Comparison of ENCODE assay signal across 25 cellular contexts in the genomic region with DNA sequence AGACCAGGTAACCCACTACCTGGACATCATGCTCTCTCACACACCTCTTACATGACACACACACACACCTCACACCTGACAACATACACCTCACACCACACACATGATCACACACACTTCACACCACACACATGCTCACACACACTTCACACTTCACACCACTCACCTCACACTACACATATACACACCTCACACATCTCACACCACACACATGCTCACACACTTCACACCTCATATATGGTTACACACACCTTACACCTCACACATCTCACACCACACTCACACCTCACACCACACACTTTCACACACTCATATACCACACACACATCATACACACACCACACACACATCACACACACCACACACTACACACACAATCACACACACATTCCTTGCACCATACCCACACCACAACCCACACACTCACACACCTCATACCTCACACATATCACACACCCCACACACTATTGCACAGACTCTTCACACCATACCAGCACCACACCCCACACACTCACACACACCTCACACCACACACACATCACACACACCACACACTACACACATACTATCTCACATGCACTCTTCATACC.
"Had no signal": no experiment of that assay in that cellular context is flagged by ENCODE, and none has a peak within 500 bp of the region (broad histone marks: within the 10 kb centered on the region; RNA-seq: fewer than 3 reads in every experiment).

No MANE protein-coding gene starts in this region.

- H3K9ac ChIP-seq: neural progenitor cell had no signal

- H3K36me3 ChIP-seq: breast epithelium, heart left ventricle, neural progenitor cell, thyroid gland had no signal

- H3K4me2 ChIP-seq: neural progenitor cell had no signal

- H3K27ac ChIP-seq: foreskin keratinocyte, heart left ventricle, neural progenitor cell, thyroid gland had no signal

- DNase-seq: activated CD4-positive, alpha-beta memory T cell treated with anti-CD3 and anti-CD28 coated beads, Interleukin-2, amount 10 ng/mL, durations not matched to agents 7 days and 5 days; activated CD4-positive, alpha-beta T cell treated with anti-CD3 and anti-CD28 coated beads, Interleukin-2, amount 10 ng/mL, durations not matched to agents 7 days and 5 days; activated CD4-positive, CD25-positive, alpha-beta regulatory T cell treated with anti-CD3 and anti-CD28 coated beads, Interleukin-2, amount 50 U/mL, for 72 hours; activated CD8-positive, alpha-beta memory T cell treated with anti-CD3 and anti-CD28 coated beads, Interleukin-2, amount 50 U/mL, for 48 hours; activated gamma-delta T cell; activated naive CD4-positive, alpha-beta T cell treated with anti-CD3 and anti-CD28 coated beads, Interleukin-2, amount 50 U/mL, for 16 hours; activated T-cell treated with anti-CD3 and anti-CD28 coated beads, Interleukin-2, amount 50 U/mL, for 24 hours; amniotic stem cell; endodermal cell; foreskin keratinocyte; heart left ventricle; hypothalamus; midbrain; naive thymus-derived CD8-positive, alpha-beta T cell; posterior cingulate gyrus; right cardiac atrium; stimulated activated CD4-positive, alpha-beta T cell treated with anti-CD3 and anti-CD28 coated beads, Interleukin-12 subunit alpha, Interleukin-12 subunit beta, amount 100 ng/mL, for 4 hours; stimulated activated CD4-positive, alpha-beta T cell treated with anti-CD3 and anti-CD28 coated beads, Interleukin-4, amount 100 ng/mL, for 1 hour; substantia nigra; T-helper 17 cell; thyroid gland had no signal

- H3K4me3 ChIP-seq: breast epithelium, heart left ventricle, neural progenitor cell, skin epidermis, thyroid gland had no signal

- H3K9me3 ChIP-seq: breast epithelium, thyroid gland had no signal

- ATAC-seq: esophagus mucosa; foreskin keratinocyte; naive thymus-derived CD8-positive, alpha-beta T cell; right cardiac atrium; T-helper 17 cell had no signal

- H2AFZ ChIP-seq: neural progenitor cell had no signal

- H3K27me3 ChIP-seq: breast epithelium, foreskin keratinocyte, heart left ventricle, neural progenitor cell, thyroid gland had no signal

- H3K4me1 ChIP-seq: breast epithelium, foreskin keratinocyte, neural progenitor cell had no signal
